ENCODE assay signal across 13 cellular contexts in the genomic region with DNA sequence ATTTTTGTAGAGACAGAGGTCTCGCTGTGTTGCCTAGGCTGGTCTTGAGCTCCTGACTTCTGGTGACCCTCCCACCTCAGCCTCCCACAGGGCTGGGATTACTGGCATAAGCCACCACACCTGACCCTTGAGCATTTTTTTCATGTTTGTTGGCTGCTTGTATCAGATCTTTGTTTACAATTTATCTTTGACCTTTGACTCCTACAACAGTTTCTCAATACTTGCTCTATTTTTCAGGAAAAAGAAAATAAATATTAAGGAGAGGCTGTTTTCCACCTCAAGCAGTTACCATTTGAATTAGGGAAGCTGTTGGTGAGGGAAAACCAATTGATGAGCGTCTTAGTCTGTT.
"Had no signal": no experiment of that assay in that cellular context is flagged by ENCODE, and none has a peak within 500 bp of the region (broad histone marks: within the 10 kb centered on the region; RNA-seq: fewer than 3 reads in every experiment).

No MANE protein-coding gene starts in this region.

- H3K27me3 Mint-ChIP-seq: activated naive CD8-positive, alpha-beta T cell treated with anti-CD3 and anti-CD28 coated beads, Interleukin-2, amount 50 U/mL, for 24 hours; stimulated activated memory B cell treated with anti-CD40 and anti-IgM and Interleukin-4, amounts not matched to agents 10 μg/mL and 1 μg/mL and 100 μg/mL, for 72 hours had no signal

- H3K9me3 Mint-ChIP-seq: activated naive CD8-positive, alpha-beta T cell treated with anti-CD3 and anti-CD28 coated beads, Interleukin-2, amount 50 U/mL, for 24 hours; activated T-cell treated with anti-CD3 and anti-CD28 coated beads, Interleukin-2, amount 50 U/mL, for 4 hours; natural killer cell; stimulated activated memory B cell treated with anti-CD40 and anti-IgM and Interleukin-4, amounts not matched to agents 10 μg/mL and 1 μg/mL and 100 μg/mL, for 72 hours had no signal

- ATAC-seq: activated CD4-positive, CD25-positive, alpha-beta regulatory T cell treated with anti-CD3 and anti-CD28 coated beads, Interleukin-2, amount 50 U/mL, for 24 hours; activated naive CD8-positive, alpha-beta T cell treated with anti-CD3 and anti-CD28 coated beads, Interleukin-2, amount 50 U/mL, for 24 hours; activated T-cell treated with anti-CD3 and anti-CD28 coated beads, Interleukin-2, amount 50 U/mL, for 4 hours; natural killer cell; stimulated activated memory B cell treated with anti-CD40 and anti-IgM and Interleukin-4, amounts not matched to agents 10 μg/mL and 1 μg/mL and 100 μg/mL, for 72 hours had no signal

- H3K27me3 ChIP-seq: colonic mucosa, right atrium auricular region, tibial nerve had no signal

- H3K27ac ChIP-seq: colonic mucosa, epithelial cell of prostate, right atrium auricular region had no signal

- DNase-seq: activated CD4-positive, alpha-beta T cell treated with anti-CD3 and anti-CD28 coated beads, Interleukin-2, amount 50 U/mL, for 4 hours; activated naive CD8-positive, alpha-beta T cell treated with anti-CD3 and anti-CD28 coated beads, Interleukin-2, amount 50 U/mL, for 24 hours; activated T-cell treated with anti-CD3 and anti-CD28 coated beads, Interleukin-2, amount 50 U/mL, for 4 hours; caudate nucleus; colonic mucosa; effector CD8-positive, alpha-beta T cell; hypothalamus; natural killer cell had no signal

- H3K36me3 ChIP-seq: colonic mucosa had no signal

- H3K27ac Mint-ChIP-seq: activated naive CD8-positive, alpha-beta T cell treated with anti-CD3 and anti-CD28 coated beads, Interleukin-2, amount 50 U/mL, for 24 hours; natural killer cell; stimulated activated memory B cell treated with anti-CD40 and anti-IgM and Interleukin-4, amounts not matched to agents 10 μg/mL and 1 μg/mL and 100 μg/mL, for 72 hours had no signal

- H3K36me3 Mint-ChIP-seq: natural killer cell had no signal

- H3K4me1 ChIP-seq: colonic mucosa had no signal

- H3K4me3 ChIP-seq: colonic mucosa, right atrium auricular region, tibial nerve had no signal

- H3K4me3 Mint-ChIP-seq: activated naive CD8-positive, alpha-beta T cell treated with anti-CD3 and anti-CD28 coated beads, Interleukin-2, amount 50 U/mL, for 24 hours; activated T-cell treated with anti-CD3 and anti-CD28 coated beads, Interleukin-2, amount 50 U/mL, for 4 hours; natural killer cell; stimulated activated memory B cell treated with anti-CD40 and anti-IgM and Interleukin-4, amounts not matched to agents 10 μg/mL and 1 μg/mL and 100 μg/mL, for 72 hours had no signal

- H3K9me3 ChIP-seq: colonic mucosa, right atrium auricular region, tibial nerve had no signal
